11 cellular contexts compared by ENCODE assay signal in genomic region chr9:14030350-14030823, GRCh38.
DNase-seq lines count a peak whose midpoint lies in the region; ATAC-seq and TF ChIP-seq lines count a peak whose summit lies in the region.
"Had no signal": no experiment of that assay in that cellular context is flagged by ENCODE, and none has a peak within 500 bp of the region (broad histone marks: within the 10 kb centered on the region; RNA-seq: fewer than 3 reads in every experiment).

No MANE protein-coding gene starts in this region.

- no peaks in the 10 kb centered on the region for H3K9me3 ChIP-seq in left lung
- H3K9me3 ChIP-seq: neutrophil had no signal

- H3K27me3 ChIP-seq in left lung: no peaks in the 10 kb centered on the region
- H3K27me3 ChIP-seq: neutrophil had no signal

- TF ChIP-seq CTCF in astrocyte of the cerebellum (IDR thresholded peaks at IDR 0.05; ENCODE audit: low read depth, low read length, missing control alignments): no peak
- TF ChIP-seq CTCF in left lung (IDR thresholded peaks at IDR 0.05): no peak

- H3K36me3 ChIP-seq in left lung: no peaks in the 10 kb centered on the region
- H3K36me3 ChIP-seq: neutrophil had no signal

- intact Hi-C loops in left lung (cut with DNase I): no loop called here

- in situ Hi-C loops in astrocyte of the cerebellum (cut with HindIII; ENCODE audit: low sequenced_read_pairs): no loop called here

- H3K4me1 ChIP-seq in left lung: peaks cover 0 to 24% of the 10 kb centered on the region in 2 donors

- ATAC-seq in left lung (peak; percentile 10), HG03095 (IDR thresholded peaks at IDR 0.05; ENCODE audit: unreplicated experiment) (no peak), GM21529 (IDR thresholded peaks at IDR 0.05; ENCODE audit: unreplicated experiment) (no peak)

- DNase-seq in NCI-H2081 (lab: John Stamatoyannopoulos, UW) (peak; percentile 57 to 78), NCI-H2081 treated with DMSO at 0.1 percent for 48 hours (lab: John Stamatoyannopoulos, UW) (no peak), astrocyte of the cerebellum (ENCODE audit: low read depth) (peak; percentile 86), left lung (no peak), ureter (ENCODE audit: low spot score) (peak; percentile 50)
- DNase-seq in activated effector memory CD4-positive, alpha-beta T cell treated with anti-CD3 and anti-CD28 coated beads, Interleukin-2, amount 50 U/mL, for 16 hours: no peak
- DNase-seq: activated naive CD8-positive, alpha-beta T cell treated with anti-CD3 and anti-CD28 coated beads for 36 hours; NCI-H526 treated with DMSO at 0.1 percent for 48 hours had no signal

- H3K4me3 ChIP-seq in astrocyte of the cerebellum (ENCODE audit: low read depth, low read length): peak overlapping the region; percentile 22
- H3K4me3 ChIP-seq in left lung: no peak overlapping the region

- H3K27ac ChIP-seq in left lung: peak overlapping the region; percentile 64 to 77
- H3K27ac ChIP-seq: neutrophil had no signal

Comparison
In these comparisons a context has a peak if more than half of its experiments do, and no peak if none do; other contexts are left out.
1. DNase-seq: peak in NCI-H2081 (2 of 2), astrocyte of the cerebellum (single experiment) and ureter (single experiment); none in NCI-H2081 treated with DMSO at 0.1 percent for 48 hours (single experiment), left lung (0 of 2) and activated effector memory CD4-positive, alpha-beta T cell treated with anti-CD3 and anti-CD28 coated beads, Interleukin-2, amount 50 U/mL, for 16 hours (single experiment).